In genomic region chr6:89073014-89073620, GRCh38 we compare ENCODE assay signal across 1 cellular context.
A peak's percentile ranks its signal among the peaks of the same experiment; 100 is the strongest.
TF ChIP-seq lines count a peak whose summit lies in the region.

No MANE protein-coding gene starts in this region.

TF ChIP-seq in K562, 482 proteins besides CTCF, POLR2A, EP300 and RAD21 (continued from another document and continues in another):
- no peak for TF ChIP-seq CREB3 (tag; conservative IDR thresholded peaks at IDR 0.05; ENCODE audit: low read depth)
- TF ChIP-seq ZBTB49 (CRISPR knock-in tag; IDR thresholded peaks at IDR 0.05; ENCODE audit: borderline replicate concordance), result no peak
- TF ChIP-seq HMGXB4 (CRISPR knock-in tag; IDR thresholded peaks at IDR 0.05), result no peak
- TF ChIP-seq CEBPB (tag; IDR thresholded peaks at IDR 0.05), result peak; percentile 99
- peak in 1 of 2 experiments; percentile 73; a peak in 1 of 4 replicates for TF ChIP-seq RCOR1 (IDR thresholded peaks at IDR 0.05; ENCODE audit: borderline replicate concordance in 1 of 2, low read depth in 2 of 2, low read length in 2 of 2)
- no peak for TF ChIP-seq HSF4 (CRISPR knock-in tag; IDR thresholded peaks at IDR 0.05; ENCODE audit: borderline replicate concordance)
- no peak for TF ChIP-seq ASH1L (IDR thresholded peaks at IDR 0.05; ENCODE audit: borderline replicate concordance, low read depth, partially characterized antibody)
- no peak for TF ChIP-seq MYC (IDR thresholded peaks at IDR 0.05; ENCODE audit: low read depth, low read length)
- TF ChIP-seq MYC (CRISPR knock-in tag; IDR thresholded peaks at IDR 0.05; ENCODE audit: borderline replicate concordance, low read depth), result no peak
- TF ChIP-seq NCOA6 (IDR thresholded peaks at IDR 0.05), result no peak
- TF ChIP-seq ZC3H8 (IDR thresholded peaks at IDR 0.05), result no peak
- TF ChIP-seq ZNF449 (CRISPR knock-in tag; IDR thresholded peaks at IDR 0.05), result no peak
- no peak for TF ChIP-seq BRF2 (IDR thresholded peaks at IDR 0.05; ENCODE audit: borderline replicate concordance, insufficient read depth, insufficient read length)
- TF ChIP-seq ZNF41 (CRISPR knock-in tag; conservative IDR thresholded peaks at IDR 0.05), result no peak
- TF ChIP-seq TCF3 (CRISPR knock-in tag; IDR thresholded peaks at IDR 0.05), result peak; percentile 94
- TF ChIP-seq ZNF12 (CRISPR knock-in tag; IDR thresholded peaks at IDR 0.05), result no peak
- no peak for TF ChIP-seq GTF3C2 (IDR thresholded peaks at IDR 0.05; ENCODE audit: borderline replicate concordance, extremely low read depth, insufficient read length)
- no peak for TF ChIP-seq FOXP4 (CRISPR knock-in tag; IDR thresholded peaks at IDR 0.05; ENCODE audit: borderline replicate concordance)
- TF ChIP-seq ZNF184 (CRISPR knock-in tag; IDR thresholded peaks at IDR 0.05), result no peak
- no peak for TF ChIP-seq NKRF (IDR thresholded peaks at IDR 0.05; ENCODE audit: borderline replicate concordance)
- TF ChIP-seq BCL6 (CRISPR knock-in tag; IDR thresholded peaks at IDR 0.05), result no peak
- TF ChIP-seq ZFPM2 (CRISPR knock-in tag; IDR thresholded peaks at IDR 0.05), result no peak
- TF ChIP-seq ZNF395 (CRISPR knock-in tag; IDR thresholded peaks at IDR 0.05), result no peak
- TF ChIP-seq SAP30 (IDR thresholded peaks at IDR 0.05; ENCODE audit: borderline replicate concordance, insufficient read depth, low read depth, low read length, poor library complexity, severe bottlenecking), result no peak
- no peak for TF ChIP-seq PTTG1 (tag; IDR thresholded peaks at IDR 0.05; ENCODE audit: low read depth)
- TF ChIP-seq NBN (IDR thresholded peaks at IDR 0.05; ENCODE audit: low read depth), result 0 out of 2 replicates have a peak, but pooled peaks have one; percentile 56
- TF ChIP-seq ZBTB33 (CRISPR knock-in tag; IDR thresholded peaks at IDR 0.05), result no peak
- no peak for TF ChIP-seq HDAC6 (IDR thresholded peaks at IDR 0.05; ENCODE audit: low read depth, low read length)
- no peak for TF ChIP-seq ZNF445 (CRISPR knock-in tag; IDR thresholded peaks at IDR 0.05; ENCODE audit: low read depth)
- no peak for TF ChIP-seq AFF4 (CRISPR knock-in tag; IDR thresholded peaks at IDR 0.05)
- TF ChIP-seq ZNF146 (CRISPR knock-in tag; IDR thresholded peaks at IDR 0.05; ENCODE audit: unreplicated experiment), result no peak
- no peak for TF ChIP-seq SMAD3 (CRISPR knock-in tag; conservative IDR thresholded peaks at IDR 0.05)
